Comparison of ENCODE assay signal across 20 cellular contexts in genomic region chr3:140599009-140599408, GRCh38.
"Had no signal": no experiment of that assay in that cellular context is flagged by ENCODE, and none has a peak within 500 bp of the region (broad histone marks: within the 10 kb centered on the region; RNA-seq: fewer than 3 reads in every experiment).

No MANE protein-coding gene starts in this region.

- ATAC-seq: effector memory CD8-positive, alpha-beta T cell; esophagus mucosa; gastroesophageal sphincter; heart left ventricle; left cardiac atrium; left lung; left ventricle myocardium superior; lower lobe of right lung had no signal

- H3K4me3 ChIP-seq: colonic mucosa, esophagus squamous epithelium, gastroesophageal sphincter, heart left ventricle, hepatocyte, left lung, lower lobe of right lung had no signal

- H3K36me3 ChIP-seq: colonic mucosa, esophagus squamous epithelium, gastroesophageal sphincter, heart left ventricle, left lung, lower lobe of right lung had no signal

- H3K27ac ChIP-seq: colonic mucosa, esophagus squamous epithelium, gastroesophageal sphincter, hepatocyte, left lung, lower lobe of right lung had no signal

- DNase-seq: colonic mucosa; cortex of kidney; effector CD8-positive, alpha-beta T cell; effector memory CD8-positive, alpha-beta T cell; endodermal cell; erythroblast; esophagus squamous epithelium; foreskin fibroblast; heart left ventricle; hypothalamus; immature natural killer cell; islet precursor cell; left cardiac atrium; left lung; left ventricle myocardium superior; lower lobe of right lung; mesendoderm had no signal

- H3K27me3 ChIP-seq: colonic mucosa, esophagus squamous epithelium, gastroesophageal sphincter, heart left ventricle, hepatocyte, left lung had no signal

- H3K9me3 ChIP-seq: colonic mucosa, esophagus squamous epithelium, gastroesophageal sphincter, heart left ventricle, left lung, lower lobe of right lung had no signal

- H3K4me1 ChIP-seq: colonic mucosa, esophagus squamous epithelium, left lung, lower lobe of right lung had no signal
